Comparison of ENCODE assay signal across 17 cellular contexts in genomic region chr5:7764452-7764851, GRCh38.
A peak's percentile ranks its signal among the peaks of the same experiment; 100 is the strongest.
DNase-seq lines count a peak whose midpoint lies in the region; ATAC-seq and TF ChIP-seq lines count a peak whose summit lies in the region.
"Had no signal": no experiment of that assay in that cellular context is flagged by ENCODE, and none has a peak within 500 bp of the region (broad histone marks: within the 10 kb centered on the region; RNA-seq: fewer than 3 reads in every experiment).

No MANE protein-coding gene starts in this region.

- no peaks in the 10 kb centered on the region for H3K9me3 Mint-ChIP-seq in stimulated activated naive B cell treated with anti-CD40 and anti-IgM and Interleukin-4, amounts not matched to agents 10 μg/mL and 1 μg/mL and 100 μg/mL, for 72 hours
- H3K9me3 Mint-ChIP-seq: CD8-positive, alpha-beta memory T cell had no signal

- H3K9me3 ChIP-seq in prostate gland (no peaks in the 10 kb centered on the region), suprapubic skin (no peaks in the 10 kb centered on the region)
- H3K9me3 ChIP-seq: BE2C, HAP-1 had no signal

- no peak overlapping the region for H3K4me3 ChIP-seq in prostate gland
- no peak overlapping the region for H3K4me3 ChIP-seq in suprapubic skin
- H3K4me3 ChIP-seq: GM12878, HAP-1 had no signal

- H3K36me3 Mint-ChIP-seq in stimulated activated naive B cell treated with anti-CD40 and anti-IgM and Interleukin-4, amounts not matched to agents 10 μg/mL and 1 μg/mL and 100 μg/mL, for 72 hours, result no peaks in the 10 kb centered on the region
- H3K36me3 Mint-ChIP-seq: CD4-positive, CD25-positive, alpha-beta regulatory T cell; CD8-positive, alpha-beta memory T cell had no signal

- no peak overlapping the region for H3K4me3 Mint-ChIP-seq in stimulated activated naive B cell treated with anti-CD40 and anti-IgM and Interleukin-4, amounts not matched to agents 10 μg/mL and 1 μg/mL and 100 μg/mL, for 72 hours
- H3K4me3 Mint-ChIP-seq: CD4-positive, CD25-positive, alpha-beta regulatory T cell; CD8-positive, alpha-beta memory T cell had no signal

- H3K27me3 ChIP-seq in prostate gland (replicated peaks; ENCODE audit: insufficient read depth) (no peaks in the 10 kb centered on the region), suprapubic skin (no peaks in the 10 kb centered on the region)

- H3K4me1 Mint-ChIP-seq in stimulated activated naive B cell treated with anti-CD40 and anti-IgM and Interleukin-4, amounts not matched to agents 10 μg/mL and 1 μg/mL and 100 μg/mL, for 72 hours, result no peaks in the 10 kb centered on the region
- H3K4me1 Mint-ChIP-seq: CD4-positive, CD25-positive, alpha-beta regulatory T cell; CD8-positive, alpha-beta memory T cell had no signal

- no peak overlapping the region for H3K27ac Mint-ChIP-seq in stimulated activated naive B cell treated with anti-CD40 and anti-IgM and Interleukin-4, amounts not matched to agents 10 μg/mL and 1 μg/mL and 100 μg/mL, for 72 hours
- H3K27ac Mint-ChIP-seq: CD4-positive, CD25-positive, alpha-beta regulatory T cell; CD8-positive, alpha-beta memory T cell had no signal

- H3K36me3 ChIP-seq in prostate gland (no peaks in the 10 kb centered on the region), suprapubic skin (no peaks in the 10 kb centered on the region)
- H3K36me3 ChIP-seq: BE2C, HAP-1 had no signal

- WGBS in prostate gland, result 83% methylated on average over 1 of the region's 1 CpG
- WGBS in suprapubic skin, result 81% methylated on average over 1 of the region's 1 CpG

- no peak for TF ChIP-seq POLR2A in prostate gland (IDR thresholded peaks at IDR 0.05)
- no peak for TF ChIP-seq POLR2A in suprapubic skin (IDR thresholded peaks at IDR 0.05)

- DNase-seq in prostate gland (ENCODE audit: low spot score) (no peak), suprapubic skin (ENCODE audit: low spot score in 2 of 2) (no peak), GOT3 (lab: John Stamatoyannopoulos, UW) (no peak)
- DNase-seq in stimulated activated naive B cell treated with anti-CD40 and anti-IgM and Interleukin-4, amounts not matched to agents 10 μg/mL and 1 μg/mL and 100 μg/mL, for 72 hours, result no peak
- DNase-seq: ACHN; BE2C; CD4-positive, CD25-positive, alpha-beta regulatory T cell; CD8-positive, alpha-beta memory T cell; COR-L47; DMS 273 treated with DMSO at 0.1 percent for 48 hours; DMS53; DND-41; EL had no signal

- TF ChIP-seq CTCF in prostate gland (IDR thresholded peaks at IDR 0.05) (no peak), suprapubic skin (IDR thresholded peaks at IDR 0.05) (no peak)

- intact Hi-C loops in prostate gland (cut with DNase I), result no loop called here

- H3K4me1 ChIP-seq in prostate gland (replicated peaks) (no peaks in the 10 kb centered on the region), suprapubic skin (peaks cover 3% of the 10 kb centered on the region)
- H3K4me1 ChIP-seq: BE2C, HAP-1 had no signal

- TF ChIP-seq EP300 in suprapubic skin (IDR thresholded peaks at IDR 0.05), result no peak

- ATAC-seq in HG03457 (IDR thresholded peaks at IDR 0.05; ENCODE audit: unreplicated experiment), result no peak
- no peak for ATAC-seq in stimulated activated naive B cell treated with anti-CD40 and anti-IgM and Interleukin-4, amounts not matched to agents 10 μg/mL and 1 μg/mL and 100 μg/mL, for 72 hours (replicated peaks)
- ATAC-seq: GM12878 had no signal

- H3K27ac ChIP-seq in cingulate gyrus (ENCODE audit: low read depth, low read length) (peak overlapping the region; percentile 75), prostate gland (peak overlapping the region; percentile 52 to 64), suprapubic skin (peak overlapping the region; percentile 71)

- peaks cover 0 to 19% of the 10 kb centered on the region in 2 donors for H3K27me3 Mint-ChIP-seq in stimulated activated naive B cell treated with anti-CD40 and anti-IgM and Interleukin-4, amounts not matched to agents 10 μg/mL and 1 μg/mL and 100 μg/mL, for 72 hours
